In the genomic region with DNA sequence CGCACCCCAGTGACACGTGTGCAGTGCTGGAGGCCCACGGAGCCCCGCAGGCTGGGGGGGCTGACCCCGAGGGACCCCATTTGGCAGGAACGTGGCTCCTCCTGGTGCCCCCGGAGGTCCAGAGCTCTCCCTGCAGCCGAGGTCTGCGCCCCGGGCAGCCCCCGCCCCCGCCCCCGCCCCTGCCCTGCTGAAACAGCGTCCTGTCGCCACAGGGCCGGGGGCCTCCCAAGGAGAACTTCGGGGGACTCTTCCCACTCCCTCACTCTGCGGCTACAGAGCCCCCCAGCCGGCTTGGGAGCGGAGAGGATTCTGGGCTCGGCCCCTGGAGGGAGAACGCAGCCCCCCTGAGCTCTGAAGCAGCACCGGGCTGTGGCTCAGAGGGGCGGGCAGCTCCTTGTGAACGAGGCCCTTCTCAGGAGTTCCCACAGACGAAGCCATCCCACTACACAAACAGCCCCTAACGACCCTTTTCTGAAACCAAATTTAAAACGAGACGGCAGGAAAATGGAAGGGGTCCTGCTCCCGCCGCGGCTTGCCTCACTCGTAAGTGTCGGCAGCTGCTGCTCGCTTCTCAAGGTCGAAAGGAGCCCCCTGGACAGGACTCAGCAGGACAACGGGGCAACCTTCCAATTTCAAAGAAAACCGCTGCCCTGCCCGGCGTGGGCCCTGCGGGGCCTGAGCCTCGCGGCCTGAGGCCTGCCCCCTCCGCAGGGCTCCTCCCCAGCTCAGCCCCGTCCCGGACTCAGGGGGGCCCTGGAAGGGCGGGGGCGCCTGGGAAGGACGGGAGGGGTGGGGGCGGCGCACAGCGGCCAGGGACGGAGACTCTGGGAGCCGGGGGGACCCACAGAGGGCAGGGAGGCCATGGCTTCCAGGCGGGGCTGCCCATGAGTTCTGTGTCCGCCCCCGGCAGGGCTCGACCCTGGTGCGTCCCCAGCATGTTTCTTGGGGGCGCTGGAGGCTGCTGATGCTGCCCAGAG, we compare ENCODE assay signal across 12 cellular contexts.
A peak's percentile ranks its signal among the peaks of the same experiment; 100 is the strongest.
DNase-seq lines count a peak whose midpoint lies in the region; ATAC-seq and TF ChIP-seq lines count a peak whose summit lies in the region.
"Had no signal": no experiment of that assay in that cellular context is flagged by ENCODE, and none has a peak within 500 bp of the region (broad histone marks: within the 10 kb centered on the region; RNA-seq: fewer than 3 reads in every experiment).

No MANE protein-coding gene starts in this region.

- CTCF ChIA-PET in HEK293 (lab: Yijun Ruan, JAX), result interaction anchor here (0.8 kb wide), 1 partner anchor 81 kb away, joined by 4 read pairs; no protein-coding TSS in a partner anchor

- no peak for ATAC-seq in activated T-cell treated with anti-CD3 and anti-CD28 coated beads, Interleukin-2, amount 50 U/mL, for 4 hours
- no peak for ATAC-seq in GM21515 (IDR thresholded peaks at IDR 0.05; ENCODE audit: unreplicated experiment)
- ATAC-seq: body of pancreas had no signal

- POLR2A ChIA-PET in HEK293 (lab: Yijun Ruan, JAX), result no interaction called here

- no peaks in the 10 kb centered on the region for H3K27me3 ChIP-seq in skeletal muscle satellite cell (ENCODE audit: control insufficient read depth, insufficient read depth, low read length)
- H3K27me3 ChIP-seq: body of pancreas had no signal

- H3K36me3 ChIP-seq in HEK293 (ENCODE audit: control insufficient read depth in 2 of 2, insufficient read depth in 1 of 2, low read length in 2 of 2) (no peaks in the 10 kb centered on the region), skeletal muscle satellite cell (ENCODE audit: insufficient read depth, low read length) (no peaks in the 10 kb centered on the region)
- H3K36me3 ChIP-seq: HAP-1 had no signal

- peak overlapping the region; percentile 69 for H3K9ac ChIP-seq in skeletal muscle satellite cell (ENCODE audit: low read depth, low read length)

- no peaks in the 10 kb centered on the region for H3K36me3 Mint-ChIP-seq in activated T-cell treated with anti-CD3 and anti-CD28 coated beads, Interleukin-2, amount 50 U/mL, for 4 hours (ENCODE audit: insufficient read depth)

- no peaks in the 10 kb centered on the region for H3K9me3 ChIP-seq in HEK293 (ENCODE audit: control insufficient read depth, insufficient read depth, low read depth, low read length)
- no peaks in the 10 kb centered on the region for H3K9me3 ChIP-seq in skeletal muscle satellite cell (replicated peaks; ENCODE audit: low read length)
- H3K9me3 ChIP-seq: body of pancreas, HAP-1 had no signal

- no peak overlapping the region for H3K27ac ChIP-seq in HEK293 (ENCODE audit: extremely low read depth, low read depth, low read length)
- H3K27ac ChIP-seq: body of pancreas had no signal

- peak; percentile 12 for DNase-seq in activated T-cell treated with anti-CD3 and anti-CD28 coated beads, Interleukin-2, amount 50 U/mL, for 1 hour
- DNase-seq in activated T-cell treated with anti-CD3 and anti-CD28 coated beads, Interleukin-2, amount 50 U/mL, for 4 hours, result no peak
- DNase-seq in islet precursor cell, result peak; percentile 43
- no peak for DNase-seq in HPDE6-E6E7 (ENCODE audit: extremely low spot score)
- DNase-seq in DMS 273 (lab: John Stamatoyannopoulos, UW; ENCODE audit: unreplicated experiment), result no peak
- DNase-seq: activated CD4-positive, alpha-beta T cell treated with anti-CD3 and anti-CD28 coated beads, Interleukin-2, amount 10 ng/mL, durations not matched to agents 7 days and 5 days; NCI-H1694 treated with DMSO at 0.1 percent for 48 hours had no signal

- TF ChIP-seq CTCF in HEK293 (tag by site-specific recombination; IDR thresholded peaks at IDR 0.05), result no peak

- H3K4me3 ChIP-seq in HEK293 (ENCODE audit: low read depth, low read length), result no peak overlapping the region
- peak overlapping the region; percentile 67 for H3K4me3 ChIP-seq in skeletal muscle satellite cell (ENCODE audit: low read length)
- H3K4me3 ChIP-seq: body of pancreas, HAP-1 had no signal

- no peaks in the 10 kb centered on the region for H3K27me3 Mint-ChIP-seq in activated T-cell treated with anti-CD3 and anti-CD28 coated beads, Interleukin-2, amount 50 U/mL, for 4 hours (ENCODE audit: low read depth)

- peak overlapping the region; percentile 88 for H3K4me2 ChIP-seq in skeletal muscle satellite cell (ENCODE audit: low read length)

- no peak overlapping the region for H3K4me3 Mint-ChIP-seq in activated T-cell treated with anti-CD3 and anti-CD28 coated beads, Interleukin-2, amount 50 U/mL, for 4 hours

- no peaks in the 10 kb centered on the region for H3K9me3 Mint-ChIP-seq in activated T-cell treated with anti-CD3 and anti-CD28 coated beads, Interleukin-2, amount 50 U/mL, for 4 hours

- no peaks in the 10 kb centered on the region for H3K4me1 ChIP-seq in HEK293 (ENCODE audit: control insufficient read depth, insufficient read depth, low read length)
- H3K4me1 ChIP-seq in skeletal muscle satellite cell (ENCODE audit: control insufficient read depth, insufficient read depth, low read length), result peaks cover 30% of the 10 kb centered on the region
- H3K4me1 ChIP-seq: HAP-1 had no signal

- no peaks in the 10 kb centered on the region for H3K4me1 Mint-ChIP-seq in activated T-cell treated with anti-CD3 and anti-CD28 coated beads, Interleukin-2, amount 50 U/mL, for 4 hours (ENCODE audit: low read depth)
- H3K4me1 Mint-ChIP-seq: activated CD4-positive, alpha-beta T cell treated with anti-CD3 and anti-CD28 coated beads, Interleukin-2, amount 10 ng/mL, durations not matched to agents 7 days and 5 days had no signal

TF ChIP-seq in HEK293, 187 proteins besides CTCF, POLR2A, EP300 and RAD21:
- no peak for TF ChIP-seq GLIS2 (tag by site-specific recombination; IDR thresholded peaks at IDR 0.05)
- TF ChIP-seq ZEB2 (tag by site-specific recombination; IDR thresholded peaks at IDR 0.05), result no peak
- TF ChIP-seq PBX3 (CRISPR knock-in tag; IDR thresholded peaks at IDR 0.05), result 0 out of 2 replicates have a peak, but pooled peaks have one; percentile 32
- TF ChIP-seq ZNF140 (tag by site-specific recombination; IDR thresholded peaks at IDR 0.05), result no peak

Comparison
In these comparisons a context has a peak if more than half of its experiments do, and no peak if none do; other contexts are left out.
1. DNase-seq: peak in activated T-cell treated with anti-CD3 and anti-CD28 coated beads, Interleukin-2, amount 50 U/mL, for 1 hour (single experiment) and islet precursor cell (single experiment); none in activated T-cell treated with anti-CD3 and anti-CD28 coated beads, Interleukin-2, amount 50 U/mL, for 4 hours (single experiment), HPDE6-E6E7 (single experiment) and DMS 273 (single experiment).